ENCODE assay signal across 8 cellular contexts in the genomic region with DNA sequence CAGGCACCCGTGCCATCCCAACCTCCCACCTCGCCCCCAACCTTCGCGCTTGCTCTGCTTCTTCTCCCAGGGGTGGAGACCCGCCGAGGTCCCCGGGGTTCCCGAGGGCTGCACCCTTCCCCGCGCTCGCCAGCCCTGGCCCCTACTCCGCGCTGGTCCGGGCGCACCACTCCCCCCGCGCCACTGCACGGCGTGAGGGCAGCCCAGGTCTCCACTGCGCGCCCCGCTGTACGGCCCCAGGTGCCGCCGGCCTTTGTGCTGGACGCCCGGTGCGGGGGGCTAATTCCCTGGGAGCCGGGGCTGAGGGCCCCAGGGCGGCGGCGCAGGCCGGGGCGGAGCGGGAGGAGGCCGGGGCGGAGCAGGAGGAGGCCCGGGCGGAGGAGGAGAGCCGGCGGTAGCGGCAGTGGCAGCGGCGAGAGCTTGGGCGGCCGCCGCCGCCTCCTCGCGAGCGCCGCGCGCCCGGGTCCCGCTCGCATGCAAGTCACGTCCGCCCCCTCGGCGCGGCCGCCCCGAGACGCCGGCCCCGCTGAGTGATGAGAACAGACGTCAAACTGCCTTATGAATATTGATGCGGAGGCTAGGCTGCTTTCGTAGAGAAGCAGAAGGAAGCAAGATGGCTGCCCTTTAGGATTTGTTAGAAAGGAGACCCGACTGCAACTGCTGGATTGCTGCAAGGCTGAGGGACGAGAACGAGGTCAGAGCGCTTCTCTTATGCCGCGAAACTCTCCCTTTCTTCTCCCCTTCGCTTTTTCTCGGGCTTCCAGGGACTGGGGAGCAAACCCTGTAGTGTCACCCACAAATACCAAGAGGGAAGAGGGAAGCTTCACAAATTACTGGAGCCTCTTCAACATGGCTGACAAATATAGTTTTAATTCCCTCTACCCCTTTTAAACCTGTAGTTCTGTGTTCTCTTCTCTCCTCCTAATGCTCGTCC. TPM values are rescaled to one million over a fixed set of nuclear protein-coding genes. Genes with fewer than 3 reads are reported as not detected.
A peak's percentile ranks its signal among the peaks of the same experiment; 100 is the strongest.
DNase-seq lines count a peak whose midpoint lies in the region; ATAC-seq, FAIRE-seq and TF ChIP-seq lines count a peak whose summit lies in the region.

TSS of gene TET2 (plus strand) at position 591 of the 934 bp plus-strand sequence. CDS start 87,067 bp downstream, outside the sequence.

- WGBS in adipose tissue, 3 donors, result 0 to 1% (median 0%) methylated on average over 74 to 79 of the region's 79 CpGs
- 0 to 1% (median 0%) methylated on average over 46 to 79 of the region's 79 CpGs for WGBS in heart left ventricle, 4 donors
- WGBS in tibial nerve, 2 donors, result 0% methylated on average over 13 to 19 of the region's 79 CpGs

- H3K27ac ChIP-seq in adipose tissue (ENCODE audit: low read depth, low read length) (peak within 1 kb of the TSS; percentile 92), heart left ventricle (peak within 1 kb of the TSS; percentile 76 to 97 (median 86)), tibial nerve (peak within 1 kb of the TSS; percentile 89 to 97 (median 90))

- peak in 1 of 2 donors; percentile 89 for TF ChIP-seq EP300 in tibial nerve (IDR thresholded peaks at IDR 0.05)

- TF ChIP-seq CTCF in heart left ventricle (IDR thresholded peaks at IDR 0.05), result peak in 1 of 12 donors; percentile 16
- peak in 1 of 5 experiments; percentile 26 for TF ChIP-seq CTCF in tibial nerve (IDR thresholded peaks at IDR 0.05)

- intact Hi-C loops in heart left ventricle (cut with DNase I), result loop anchor here (2.0 to 10.0 kb wide), 16 partner anchors 41 to 568 kb away; partner anchors contain the start of genes GSTCD (in 2 of the 10), INTS12 (in 2 of the 10) and PPA2 (in 1 of the 10)

- H3K9me3 ChIP-seq in heart left ventricle (no peaks in the 10 kb centered on the region), tibial nerve (no peaks in the 10 kb centered on the region)

- H3K36me3 ChIP-seq in heart left ventricle (no peaks in the 10 kb centered on the region), tibial nerve (no peaks in the 10 kb centered on the region)

- DNase-seq in GM12892 (ENCODE audit: insufficient read length), result peak; percentile 52
- DNase-seq in NCI-H1436 (lab: John Stamatoyannopoulos, UW), result peak; percentile 78
- peak; percentile 49 to 91 (median 63) for DNase-seq in T-helper 1 cell
- DNase-seq in heart left ventricle, result peak; percentile 80 to 91 (median 84)
- peak; percentile 97 for DNase-seq in pons (ENCODE audit: low spot score)
- peak; percentile 55 to 76 for DNase-seq in tibial nerve (ENCODE audit: low spot score in 2 of 2)

- peak; percentile 61; the same call in 1 of the 2 replicates for TF ChIP-seq POLR2A in GM12892 (IDR thresholded peaks at IDR 0.05; ENCODE audit: low read depth, low read length)
- TF ChIP-seq POLR2A in heart left ventricle (IDR thresholded peaks at IDR 0.05), result peak in 1 of 2 donors; percentile 74
- TF ChIP-seq POLR2A in tibial nerve (IDR thresholded peaks at IDR 0.05), result peak; percentile 72 to 88

- H3K4me3 ChIP-seq in heart left ventricle (peak within 1 kb of the TSS; percentile 74 to 93 (median 79)), tibial nerve (peak within 1 kb of the TSS; percentile 64 to 88 (median 78))

- FAIRE-seq in GM12892 (lab: Jason Lieb, UNC), result peak; percentile 97

- H3K4me1 ChIP-seq in heart left ventricle (peaks cover 0 to 48% (median 26%) of the 10 kb centered on the region in 12 donors), tibial nerve (peaks cover 0 to 52% (median 5%) of the 10 kb centered on the region in 4 donors)

- ATAC-seq in HG02763 (IDR thresholded peaks at IDR 0.05; ENCODE audit: unreplicated experiment), result peak; percentile 91
- ATAC-seq in heart left ventricle, result peak; percentile 84 to 95 (median 92)

- H3K27me3 ChIP-seq in heart left ventricle (no peaks in the 10 kb centered on the region), tibial nerve (no peaks in the 10 kb centered on the region)

RNA-seq across cellular contexts. Expression of gene TET2, which starts in this region (rescaled TPM):
- 11.5 TPM for polyA plus RNA-seq in GM12892 (2012; ENCODE audit: missing spikeins)
- polyA plus RNA-seq in adipose tissue (1 to 10 TPM; 1.5 to 3.7 (median 3.1) TPM), heart left ventricle (1 to 10 TPM; 2.9 to 3.3 TPM)
- total RNA-seq in heart left ventricle (10 to 100 TPM in 8 of 9 donors, 1 to 10 TPM in 1; 9.5 to 25.6 (median 15.4) TPM), tibial nerve (10 to 100 TPM; 23.2 to 29.1 (median 24.1) TPM)

Comparison
In these comparisons a context has a peak if more than half of its experiments do, and no peak if none do; other contexts are left out.
1. Peak in every context shown above with its lines: DNase-seq, ATAC-seq, H3K4me3 ChIP-seq and H3K27ac ChIP-seq.